9 cellular contexts compared by ENCODE assay signal in the genomic region with DNA sequence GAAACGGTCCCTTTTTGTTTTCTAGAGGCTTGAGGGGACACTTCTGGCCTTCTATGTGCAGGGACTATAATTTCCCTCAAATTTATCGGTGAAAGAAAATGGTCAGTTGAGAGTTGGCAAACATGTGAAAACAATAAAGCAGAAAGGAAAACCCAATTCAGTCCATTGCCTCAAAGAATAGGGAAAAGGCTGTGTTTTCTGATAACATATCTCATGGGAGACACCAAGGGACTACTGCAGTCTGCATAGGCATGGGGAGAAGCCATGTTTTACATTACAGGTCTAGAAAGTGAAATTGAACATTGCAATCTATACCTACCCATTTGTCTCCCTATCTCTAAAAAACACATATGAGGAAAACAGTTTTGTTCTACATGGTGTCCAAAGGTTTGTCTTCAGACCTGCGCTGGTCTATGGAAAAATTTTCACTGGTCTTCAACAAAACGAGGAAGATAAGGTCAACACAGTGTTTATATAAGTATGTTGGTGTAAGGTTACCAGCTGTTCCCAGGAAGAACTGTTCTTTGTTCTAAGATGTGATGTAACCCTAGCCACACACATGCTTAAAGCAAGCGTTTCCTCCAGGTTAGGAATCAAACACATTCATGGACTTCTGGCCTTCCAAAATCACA.
DNase-seq lines count a peak whose midpoint lies in the region; ATAC-seq, FAIRE-seq and TF ChIP-seq lines count a peak whose summit lies in the region.
"Had no signal": no experiment of that assay in that cellular context is flagged by ENCODE, and none has a peak within 500 bp of the region (broad histone marks: within the 10 kb centered on the region; RNA-seq: fewer than 3 reads in every experiment).

No MANE protein-coding gene starts in this region.

- H2AK5ac ChIP-seq in H1 (ENCODE audit: low read depth, low read length), result no peak overlapping the region

- no peak overlapping the region for H2BK20ac ChIP-seq in H1 (ENCODE audit: low read length)

- H3K4me3 ChIP-seq in HL-60 (replicated peaks; ENCODE audit: insufficient read depth, low read length), result no peak overlapping the region
- no peak overlapping the region for H3K4me3 ChIP-seq in H1 (ENCODE audit: extremely low read depth in 1 of 4, insufficient read depth in 2 of 4, low read depth in 3 of 4, low read length in 4 of 4)

- H4K8ac ChIP-seq in H1 (ENCODE audit: extremely low read depth, insufficient read depth, low read length), result no peak overlapping the region

- 83% methylated on average over 5 of the region's 5 CpGs; no CpG with 5 or more reads in 1 of the 2 experiments for WGBS in H1 (ENCODE audit: extremely low coverage in 1 of 2, insufficient coverage in 1 of 2, insufficient read length in 1 of 2, insufficient replicate concordance in 2 of 2, low coverage in 1 of 2, low lambda C conversion rate in 2 of 2, missing lambda C conversion rate in 1 of 2), 2 experiments

- H3K27me3 ChIP-seq in HL-60 (ENCODE audit: insufficient read depth, poor library complexity, severe bottlenecking), result no peaks in the 10 kb centered on the region
- peaks cover 0 to 2% (median 0%) of the 10 kb centered on the region in 4 experiments; a peak in 1 of 7 replicates for H3K27me3 ChIP-seq in H1 (replicated peaks in 1 of 4; ENCODE audit: control insufficient read depth in 3 of 4, extremely low read depth in 1 of 4, insufficient read depth in 3 of 4, low read length in 3 of 4)

- no peak overlapping the region for H3K56ac ChIP-seq in H1 (replicated peaks; ENCODE audit: insufficient read length, low read depth, low read length)

- no peak overlapping the region for H4K5ac ChIP-seq in H1 (ENCODE audit: insufficient read length, low read depth, low read length)

- no peak overlapping the region for H4K91ac ChIP-seq in H1 (replicated peaks; ENCODE audit: insufficient read length, low read length)

- H3K18ac ChIP-seq in H1 (ENCODE audit: extremely low read depth, low read length), result no peak overlapping the region

- H2BK12ac ChIP-seq in H1 (ENCODE audit: low read depth, low read length), result no peak overlapping the region; the same call in 1 of the 2 replicates

- no peaks in the 10 kb centered on the region for H3K79me2 ChIP-seq in H1 (ENCODE audit: control insufficient read depth in 1 of 2, insufficient read depth in 2 of 2, low read length in 2 of 2)

- CTCF ChIA-PET in H1 (lab: Charles Lee; ENCODE audit: partially characterized antibody), result interaction anchor here (1.0 to 1.7 kb wide), 3 partner anchors 14 to 39 kb away, joined by 3 to 5 read pairs (median 3); no protein-coding TSS in a partner anchor

- H3K4me1 ChIP-seq in H1 (replicated peaks in 1 of 4; ENCODE audit: control insufficient read depth in 3 of 4, insufficient read depth in 4 of 4, low read length in 3 of 4), result no peaks in the 10 kb centered on the region

- peak overlapping the region; percentile 95 for H2AFZ ChIP-seq in H1 (ENCODE audit: low read length)

- TF ChIP-seq POLR2A in H1 (IDR thresholded peaks at IDR 0.05; ENCODE audit: control extremely low read depth in 1 of 2, low read depth in 2 of 2, low read length in 2 of 2), result no peak

- no peaks in the 10 kb centered on the region for H3K79me1 ChIP-seq in H1 (ENCODE audit: low read depth, low read length)

- no peaks in the 10 kb centered on the region for H3K23me2 ChIP-seq in H1 (ENCODE audit: low read depth, low read length)

- TF ChIP-seq EP300 in H1 (IDR thresholded peaks at IDR 0.05; ENCODE audit: borderline replicate concordance in 1 of 2, low read depth in 2 of 2, low read length in 2 of 2), result no peak

- POLR2A ChIA-PET in H1 (lab: Charles Lee; ENCODE audit: partially characterized antibody), result no interaction called here

- no peak overlapping the region for H3K14ac ChIP-seq in H1 (ENCODE audit: insufficient read length)

- no peak for TF ChIP-seq CTCF in HL-60 (IDR thresholded peaks at IDR 0.05; ENCODE audit: insufficient read depth, low read length)
- no peak for TF ChIP-seq CTCF in H1 (IDR thresholded peaks at IDR 0.05; ENCODE audit: control extremely low read depth in 1 of 3, insufficient read depth in 1 of 3, low read depth in 1 of 3, low read length in 3 of 3)

- no peaks in the 10 kb centered on the region for H4K20me1 ChIP-seq in H1 (replicated peaks in 1 of 2; ENCODE audit: control insufficient read depth in 1 of 2, insufficient read depth in 2 of 2, low read length in 2 of 2)

- H3K36me3 ChIP-seq in H1 (ENCODE audit: control insufficient read depth in 2 of 4, insufficient read depth in 4 of 4, low read length in 3 of 4), result no peaks in the 10 kb centered on the region

- H3K23ac ChIP-seq in H1 (ENCODE audit: insufficient read length), result no peak overlapping the region

- no peak overlapping the region for H3K9ac ChIP-seq in H1 (replicated peaks in 1 of 4; ENCODE audit: extremely low read depth in 1 of 4, low read depth in 3 of 4, low read length in 3 of 4)

- peak; percentile 9 to 40 for DNase-seq in HL-60 (ENCODE audit: low read depth in 1 of 2, low spot score in 1 of 2)
- peak; percentile 88 for DNase-seq in NCI-H510A treated with DMSO at 0.1 percent for 48 hours (lab: John Stamatoyannopoulos, UW)
- DNase-seq in H1 (ENCODE audit: low read depth in 1 of 2, low spot score in 2 of 2), result no peak
- peak; percentile 83 for DNase-seq in pulmonary artery endothelial cell (ENCODE audit: low read depth, low spot score)
- DNase-seq in hypothalamus (lab: John Stamatoyannopoulos, UW), result no peak
- DNase-seq: activated CD4-positive, alpha-beta T cell treated with anti-CD3 and anti-CD28 coated beads for 1 hour; immature natural killer cell had no signal

- FAIRE-seq in H1 (lab: Jason Lieb, UNC), result no peak

- no peak overlapping the region for H3K4ac ChIP-seq in H1 (replicated peaks; ENCODE audit: insufficient read length, low read depth, low read length)

- no peak overlapping the region for H3K4me2 ChIP-seq in H1 (ENCODE audit: insufficient read depth in 1 of 2, low read depth in 2 of 2, low read length in 2 of 2)

- TF ChIP-seq RAD21 in H1 (IDR thresholded peaks at IDR 0.05 in 1 of 2, conservative IDR thresholded peaks at IDR 0.05 in 1 of 2; ENCODE audit: low read depth in 2 of 2, low read length in 2 of 2), result no peak

- no peak overlapping the region for H2BK15ac ChIP-seq in H1 (ENCODE audit: low read length)

- ATAC-seq in HG02885 (IDR thresholded peaks at IDR 0.05; ENCODE audit: poor library complexity, unreplicated experiment) (no peak), GM21717 (IDR thresholded peaks at IDR 0.05; ENCODE audit: unreplicated experiment) (no peak)

- H2BK120ac ChIP-seq in H1 (replicated peaks; ENCODE audit: low read depth, low read length), result no peak overlapping the region

- H3K9me3 ChIP-seq in H1 (ENCODE audit: insufficient read depth in 2 of 2, low read depth in 1 of 2, low read length in 1 of 2), result no peaks in the 10 kb centered on the region

- H2BK5ac ChIP-seq in H1 (ENCODE audit: low read depth, low read length), result no peak overlapping the region

- H3K27ac ChIP-seq in HL-60 (replicated peaks), result no peak overlapping the region
- H3K27ac ChIP-seq in H1 (ENCODE audit: low read depth, low read length), result no peak overlapping the region

TF ChIP-seq in H1, 55 proteins besides CTCF, POLR2A, EP300 and RAD21:
- no peak for TF ChIP-seq TEAD4 (IDR thresholded peaks at IDR 0.05; ENCODE audit: low read depth, low read length)
- no peak for TF ChIP-seq SAP30 (IDR thresholded peaks at IDR 0.05; ENCODE audit: insufficient read depth, insufficient replicate concordance, low read length)
- no peak for TF ChIP-seq SRF (IDR thresholded peaks at IDR 0.05; ENCODE audit: low read depth, low read length)
- TF ChIP-seq GTF2F1 (IDR thresholded peaks at IDR 0.05; ENCODE audit: borderline replicate concordance, low read depth, low read length), result no peak
- TF ChIP-seq RNF2 (IDR thresholded peaks at IDR 0.05; ENCODE audit: borderline replicate concordance, low read depth, low read length, missing control alignments, poor library complexity, severe bottlenecking), result no peak
- no peak for TF ChIP-seq BACH1 (IDR thresholded peaks at IDR 0.05; ENCODE audit: low read length)
- TF ChIP-seq HDAC2 (IDR thresholded peaks at IDR 0.05; ENCODE audit: borderline replicate concordance in 1 of 2, low read depth in 2 of 2, low read length in 2 of 2), result no peak
- no peak for TF ChIP-seq EZH2 (IDR thresholded peaks at IDR 0.05; ENCODE audit: low read depth, low read length, severe bottlenecking)
- TF ChIP-seq KDM5A (IDR thresholded peaks at IDR 0.05; ENCODE audit: low read length), result no peak

Comparison
In these comparisons a context has a peak if more than half of its experiments do, and no peak if none do; other contexts are left out.
1. DNase-seq: peak in HL-60 (2 of 2), NCI-H510A treated with DMSO at 0.1 percent for 48 hours (single experiment) and pulmonary artery endothelial cell (single experiment); none in H1 (0 of 2) and hypothalamus (0 of 51).